ENCODE assay signal across 9 cellular contexts in genomic region chr12:49703647-49704137, GRCh38. TPM values are rescaled to one million over a fixed set of nuclear protein-coding genes. Genes with fewer than 3 reads are reported as not detected.
DNase-seq lines count a peak whose midpoint lies in the region; ATAC-seq, FAIRE-seq and TF ChIP-seq lines count a peak whose summit lies in the region.
"Had no signal": no experiment of that assay in that cellular context is flagged by ENCODE, and none has a peak within 500 bp of the region (broad histone marks: within the 10 kb centered on the region; RNA-seq: fewer than 3 reads in every experiment).

No MANE protein-coding gene starts in this region.

- no peaks in the 10 kb centered on the region for H3K9me3 Mint-ChIP-seq in T-helper 2 cell treated with Interferon-gamma antibody and Interleukin-4, amounts not matched to agents 5 μg/mL and 100 μg/mL, for 36 hours

- H3K9me3 ChIP-seq in pancreas = no peaks in the 10 kb centered on the region
- H3K9me3 ChIP-seq: spleen had no signal

- H3K27ac ChIP-seq in pancreas = no peak overlapping the region

- H3K4me3 Mint-ChIP-seq in T-helper 2 cell treated with Interferon-gamma antibody and Interleukin-4, amounts not matched to agents 5 μg/mL and 100 μg/mL, for 36 hours = peak overlapping the region; percentile 29

- no peak overlapping the region for H3K27ac Mint-ChIP-seq in T-helper 2 cell treated with Interferon-gamma antibody and Interleukin-4, amounts not matched to agents 5 μg/mL and 100 μg/mL, for 36 hours

- H3K4me3 ChIP-seq in pancreas = no peak overlapping the region
- H3K4me3 ChIP-seq: spleen had no signal

- H3K27me3 Mint-ChIP-seq in T-helper 2 cell treated with Interferon-gamma antibody and Interleukin-4, amounts not matched to agents 5 μg/mL and 100 μg/mL, for 36 hours (ENCODE audit: low read depth) = peaks cover 4% of the 10 kb centered on the region

- ATAC-seq in GM21381 (IDR thresholded peaks at IDR 0.05; ENCODE audit: unreplicated experiment) = no peak
- ATAC-seq in pancreas = no peak
- no peak for ATAC-seq in HG03025 (IDR thresholded peaks at IDR 0.05; ENCODE audit: low FRiP score, unreplicated experiment)
- no peak for ATAC-seq in GM21367 (IDR thresholded peaks at IDR 0.05; ENCODE audit: unreplicated experiment)

- TF ChIP-seq CTCF in GM10266 (IDR thresholded peaks at IDR 0.05; ENCODE audit: control insufficient read depth, insufficient read depth, low read depth, missing control alignments) = no peak
- no peak for TF ChIP-seq CTCF in pancreas (IDR thresholded peaks at IDR 0.05)

- H3K4me1 ChIP-seq in pancreas = peaks cover 0 to 2% (median 0%) of the 10 kb centered on the region in 3 donors

- peaks cover 0 to 1% (median 0%) of the 10 kb centered on the region in 4 donors for H3K27me3 ChIP-seq in pancreas

- no peaks in the 10 kb centered on the region for H3K36me3 ChIP-seq in pancreas
- H3K36me3 ChIP-seq: spleen had no signal

- H3K36me3 Mint-ChIP-seq in T-helper 2 cell treated with Interferon-gamma antibody and Interleukin-4, amounts not matched to agents 5 μg/mL and 100 μg/mL, for 36 hours (ENCODE audit: low read depth) = peaks cover 2% of the 10 kb centered on the region

- DNase-seq in GM10266 (ENCODE audit: extremely low spot score) = peak; percentile 66
- peak; percentile 71 for DNase-seq in T-helper 2 cell treated with Interferon-gamma antibody and Interleukin-4, amounts not matched to agents 5 μg/mL and 100 μg/mL, for 36 hours (ENCODE audit: low spot score)
- peak; percentile 12 for DNase-seq in central memory CD4-positive, alpha-beta T cell
- DNase-seq in stimulated activated CD4-positive, alpha-beta T cell treated with anti-CD3 and anti-CD28 coated beads, Interleukin-4, amount 100 ng/mL, for 24 hours = peak; percentile 68
- DNase-seq in pancreas = no peak
- DNase-seq: spleen had no signal

- 62 to 73% methylated on average over 3 of the region's 3 CpGs for WGBS in pancreas, 2 donors

- H3K4me1 Mint-ChIP-seq in T-helper 2 cell treated with Interferon-gamma antibody and Interleukin-4, amounts not matched to agents 5 μg/mL and 100 μg/mL, for 36 hours (ENCODE audit: low read depth) = peaks cover 46% of the 10 kb centered on the region

- intact Hi-C loops in pancreas (cut with DNase I) = loop anchor here in 1 of 3 donors (10.0 kb wide), 1 partner anchor 59 kb away; no protein-coding TSS in a partner anchor

- FAIRE-seq in pancreas (lab: Jason Lieb, UNC) = no peak

RNA-seq across cellular contexts. Expression of gene FMNL3, which starts 3.5 kb away (rescaled TPM):
- total RNA-seq in pancreas = 10 to 100 TPM in 1 of 6 donors, 1 to 10 TPM in 5; 1.8 to 13.5 (median 2.7) TPM
- 1 to 10 TPM; 2.9 to 3.1 TPM for polyA plus RNA-seq in pancreas

RNA-seq across cellular contexts. Expression of gene TMBIM6, which starts 37.7 kb away (rescaled TPM):
- total RNA-seq in pancreas = 100 to 1,000 TPM; 223 to 367 (median 300) TPM
- polyA plus RNA-seq in pancreas = 100 to 1,000 TPM in 1 of 2 donors, 10 to 100 TPM in 1; 71.1 to 197 TPM

Comparison
In these comparisons a context has a peak if more than half of its experiments do, and no peak if none do; other contexts are left out.
1. DNase-seq: peak in GM10266 (single experiment), T-helper 2 cell treated with Interferon-gamma antibody and Interleukin-4, amounts not matched to agents 5 μg/mL and 100 μg/mL, for 36 hours (single experiment), central memory CD4-positive, alpha-beta T cell (single experiment) and stimulated activated CD4-positive, alpha-beta T cell treated with anti-CD3 and anti-CD28 coated beads, Interleukin-4, amount 100 ng/mL, for 24 hours (single experiment); none in pancreas (0 of 6).